In genomic region chr11:75272821-75273301, GRCh38 we compare ENCODE assay signal across 18 cellular contexts. TPM values are rescaled to one million over a fixed set of nuclear protein-coding genes. Genes with fewer than 3 reads are reported as not detected.
DNase-seq lines count a peak whose midpoint lies in the region; ATAC-seq and TF ChIP-seq lines count a peak whose summit lies in the region.
"Had no signal": no experiment of that assay in that cellular context is flagged by ENCODE, and none has a peak within 500 bp of the region (broad histone marks: within the 10 kb centered on the region; RNA-seq: fewer than 3 reads in every experiment).

No MANE protein-coding gene starts in this region.

- H2AFZ ChIP-seq in Karpas-422 (ENCODE audit: low read length) = no peak overlapping the region

- H3K9ac ChIP-seq in Karpas-422 (ENCODE audit: low read length) = 0 out of 2 replicates have a peak overlapping the region, but pooled peaks have one; percentile 20
- H3K9ac ChIP-seq: KMS-11 had no signal

- H3K27ac ChIP-seq in left ventricle myocardium inferior (replicated peaks) = no peak overlapping the region
- no peak overlapping the region for H3K27ac ChIP-seq in Karpas-422 (ENCODE audit: low read length)
- H3K27ac ChIP-seq in effector memory CD4-positive, alpha-beta T cell (ENCODE audit: insufficient read depth, low read length, poor library complexity, severe bottlenecking) = peak overlapping the region; percentile 22
- peak overlapping the region in 4 of 8 donors; percentile 3 to 88 (median 86) for H3K27ac ChIP-seq in spleen
- H3K27ac ChIP-seq: body of pancreas, heart right ventricle, KMS-11, pancreas had no signal

- TF ChIP-seq CTCF in left ventricle myocardium inferior (IDR thresholded peaks at IDR 0.05; ENCODE audit: borderline replicate concordance) = no peak
- TF ChIP-seq CTCF in spleen (IDR thresholded peaks at IDR 0.05 in 8 of 11, conservative IDR thresholded peaks at IDR 0.05 in 3 of 11) = no peak

- H3K4me3 ChIP-seq in left ventricle myocardium inferior (no peak overlapping the region), Karpas-422 (ENCODE audit: low read length) (no peak overlapping the region), spleen (no peak overlapping the region)
- no peak overlapping the region for H3K4me3 ChIP-seq in effector memory CD4-positive, alpha-beta T cell (ENCODE audit: insufficient read depth, low read depth, low read length, poor library complexity, severe bottlenecking)
- H3K4me3 ChIP-seq: body of pancreas, heart right ventricle, pancreas, smooth muscle cell had no signal

- no peaks in the 10 kb centered on the region for H3K27me3 ChIP-seq in left ventricle myocardium inferior (ENCODE audit: low read depth)
- no peaks in the 10 kb centered on the region for H3K27me3 ChIP-seq in Karpas-422 (ENCODE audit: low read length)
- H3K27me3 ChIP-seq in effector memory CD4-positive, alpha-beta T cell (replicated peaks; ENCODE audit: control insufficient read depth, insufficient read depth, low read length, poor library complexity, severe bottlenecking) = no peaks in the 10 kb centered on the region
- no peaks in the 10 kb centered on the region for H3K27me3 ChIP-seq in spleen (replicated peaks in 1 of 7)
- H3K27me3 ChIP-seq: body of pancreas, heart right ventricle, pancreas had no signal

- H3K9me2 ChIP-seq in Karpas-422 (replicated peaks; ENCODE audit: insufficient read depth, low read length) = no peaks in the 10 kb centered on the region

- no peaks in the 10 kb centered on the region for H4K20me1 ChIP-seq in Karpas-422 (ENCODE audit: insufficient read depth, low read depth, low read length)

- TF ChIP-seq POLR2A in spleen (IDR thresholded peaks at IDR 0.05) = no peak

- DNase-seq in cardiac septum (ENCODE audit: low spot score) (peak; percentile 74), left ventricle myocardium inferior (no peak), Karpas-422 (no peak), spleen (peak; percentile 72), SHP77 (lab: John Stamatoyannopoulos, UW) (no peak), NAMALWA (ENCODE audit: low spot score) (no peak)
- no peak for DNase-seq in effector memory CD4-positive, alpha-beta T cell
- DNase-seq: activated CD4-positive, alpha-beta T cell treated with anti-CD3 and anti-CD28 coated beads, Interleukin-2, amount 10 ng/mL, durations not matched to agents 24 days and 14 days; activated effector memory CD4-positive, alpha-beta T cell treated with anti-CD3 and anti-CD28 coated beads, Interleukin-2, amount 50 U/mL, for 16 hours; heart right ventricle; NCI-H1436; NCI-H2227 treated with DMSO at 0.1 percent for 48 hours; SIG-M5 had no signal

- intact Hi-C loops in cardiac septum (cut with DNase I) (no loop called here), left ventricle myocardium inferior (cut with micrococcal nuclease) (no loop called here), spleen (cut with DNase I; ENCODE audit: low total_unique reads) (no loop called here)

- H3K4me1 ChIP-seq in left ventricle myocardium inferior = peaks cover 7% of the 10 kb centered on the region
- H3K4me1 ChIP-seq in Karpas-422 (ENCODE audit: low read length) = peaks cover under 1% of the 10 kb centered on the region; the same call in 1 of the 2 replicates
- peaks cover 32% of the 10 kb centered on the region for H3K4me1 ChIP-seq in effector memory CD4-positive, alpha-beta T cell (ENCODE audit: control insufficient read depth, insufficient read depth, low read length, poor library complexity, severe bottlenecking)
- H3K4me1 ChIP-seq in spleen = peaks cover 5 to 66% (median 34%) of the 10 kb centered on the region in 6 donors
- H3K4me1 ChIP-seq: body of pancreas, pancreas had no signal

- no peak for ATAC-seq in GM18519 (IDR thresholded peaks at IDR 0.05; ENCODE audit: low FRiP score, unreplicated experiment)
- ATAC-seq: body of pancreas, pancreas had no signal

- no peaks in the 10 kb centered on the region for H3K79me2 ChIP-seq in Karpas-422 (ENCODE audit: low read length)

- H3K36me3 ChIP-seq in left ventricle myocardium inferior (peaks cover 93% of the 10 kb centered on the region), Karpas-422 (ENCODE audit: insufficient read depth, low read length) (no peaks in the 10 kb centered on the region), spleen (peaks cover 0 to 100% (median 40%) of the 10 kb centered on the region in 6 donors)
- peaks cover 13% of the 10 kb centered on the region for H3K36me3 ChIP-seq in effector memory CD4-positive, alpha-beta T cell (ENCODE audit: control insufficient read depth, insufficient read depth, low read length)

- WGBS in spleen, 5 donors = 54 to 77% (median 72%) methylated on average over 10 to 12 of the region's 12 CpGs

- no peaks in the 10 kb centered on the region for H3K9me3 ChIP-seq in left ventricle myocardium inferior (replicated peaks)
- no peaks in the 10 kb centered on the region for H3K9me3 ChIP-seq in Karpas-422 (ENCODE audit: low read length)
- H3K9me3 ChIP-seq in effector memory CD4-positive, alpha-beta T cell (ENCODE audit: control insufficient read depth, low read length) = no peaks in the 10 kb centered on the region
- H3K9me3 ChIP-seq in spleen = no peaks in the 10 kb centered on the region
- H3K9me3 ChIP-seq: body of pancreas, heart right ventricle, pancreas had no signal

- no peak overlapping the region for H3K4me2 ChIP-seq in Karpas-422 (ENCODE audit: low read depth, low read length, poor library complexity, severe bottlenecking)
- H3K4me2 ChIP-seq: KMS-11, smooth muscle cell had no signal

RNA-seq across cellular contexts. Expression of gene TPBGL, which starts 32.3 kb away (rescaled TPM):
- total RNA-seq in cardiac septum = 0.08 TPM
- total RNA-seq in left ventricle myocardium inferior = 0.16 TPM
- not detected in 2 replicates for total RNA-seq in Karpas-422 (2014; rRNA removed; shearing (Covaris generic); ENCODE audit: low replicate concordance)
- total RNA-seq in spleen = under 1 TPM in 4 of 7 donors, not detected in 3; 0.16 to 0.59 (median 0.23) TPM
- under 1 TPM; 0.10 to 0.15 (median 0.11) TPM for polyA plus RNA-seq in spleen

Comparison
In these comparisons a context has a peak if more than half of its experiments do, and no peak if none do; other contexts are left out.
1. DNase-seq: peak in cardiac septum (single experiment) and spleen (single experiment); none in left ventricle myocardium inferior (single experiment), Karpas-422 (single experiment), effector memory CD4-positive, alpha-beta T cell (0 of 3), SHP77 (0 of 2) and NAMALWA (single experiment).